Comparison of ENCODE assay signal across 24 cellular contexts in the genomic region with DNA sequence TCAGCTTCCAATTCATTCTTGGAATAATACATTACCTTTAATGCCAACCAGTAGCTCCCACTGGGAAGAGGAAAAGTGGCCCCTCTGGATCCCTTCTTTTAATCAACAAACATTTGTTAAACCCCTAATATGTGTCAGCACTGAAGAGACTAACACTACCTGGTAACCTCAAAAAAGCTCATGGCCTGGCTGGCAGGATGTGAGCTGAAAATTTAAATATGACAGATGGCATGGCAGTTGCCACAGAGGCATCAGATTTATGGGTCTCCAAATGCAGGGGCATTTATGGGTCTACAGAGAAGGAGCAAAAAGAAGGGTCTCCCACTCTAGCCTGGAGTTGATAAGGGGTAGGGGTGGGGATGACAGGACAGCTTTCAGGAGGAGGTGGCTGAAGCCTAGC. TPM values are rescaled to one million over a fixed set of nuclear protein-coding genes. Genes with fewer than 3 reads are reported as not detected.
"Had no signal": no experiment of that assay in that cellular context is flagged by ENCODE, and none has a peak within 500 bp of the region (broad histone marks: within the 10 kb centered on the region; RNA-seq: fewer than 3 reads in every experiment).

No MANE protein-coding gene starts in this region.

- H3K36me3 ChIP-seq: pancreas, sigmoid colon, transverse colon had no signal

- H3K4me3 ChIP-seq: coronary artery, dorsolateral prefrontal cortex, pancreas, psoas muscle, sigmoid colon, transverse colon had no signal

- H3K27me3 ChIP-seq: dorsolateral prefrontal cortex, pancreas, sigmoid colon, transverse colon had no signal

- DNase-seq: activated CD4-positive, alpha-beta T cell treated with anti-CD3 and anti-CD28 coated beads, Interleukin-2, amount 10 ng/mL, durations not matched to agents 7 days and 5 days; activated CD4-positive, CD25-positive, alpha-beta regulatory T cell treated with anti-CD3 and anti-CD28 coated beads, Interleukin-2, amount 50 U/mL, for 72 hours; activated CD8-positive, alpha-beta memory T cell treated with anti-CD3 and anti-CD28 coated beads, Interleukin-2, amount 10 ng/mL, durations not matched to agents 7 days and 5 days; activated CD8-positive, alpha-beta T cell treated with anti-CD3 and anti-CD28 coated beads, Interleukin-2, amount 10 ng/mL, durations not matched to agents 7 days and 5 days; activated naive CD4-positive, alpha-beta T cell; activated T-cell treated with anti-CD3 and anti-CD28 coated beads, Interleukin-2, amount 50 U/mL, for 72 hours; effector memory CD4-positive, alpha-beta T cell; erythroblast; hypothalamus; immature natural killer cell; midbrain; naive thymus-derived CD4-positive, alpha-beta T cell; pancreas; psoas muscle; sigmoid colon; small intestine; stimulated activated CD4-positive, alpha-beta T cell treated with anti-CD3 and anti-CD28 coated beads, Interleukin-1b, Interleukin-23, amount 100 ng/mL, for 48 hours; stimulated activated naive CD4-positive, alpha-beta T cell treated with Interleukin-2 at 50 U/mL for 16 hours; T-helper 17 cell; T1000; transverse colon had no signal

- H3K9me3 ChIP-seq: pancreas had no signal

- FAIRE-seq: pancreas, small intestine had no signal

- ATAC-seq: activated CD8-positive, alpha-beta memory T cell treated with anti-CD3 and anti-CD28 coated beads, Interleukin-2, amount 10 ng/mL, durations not matched to agents 7 days and 5 days; activated CD8-positive, alpha-beta T cell treated with anti-CD3 and anti-CD28 coated beads, Interleukin-2, amount 10 ng/mL, durations not matched to agents 7 days and 5 days; activated naive CD4-positive, alpha-beta T cell treated with anti-CD3 and anti-CD28 coated beads, Interleukin-2, amount 50 U/mL, for 72 hours; activated T-cell treated with anti-CD3 and anti-CD28 coated beads, Interleukin-2, amount 50 U/mL, for 72 hours; naive thymus-derived CD4-positive, alpha-beta T cell; pancreas; psoas muscle; T-helper 17 cell had no signal

- H3K27ac ChIP-seq: coronary artery, pancreas, psoas muscle, sigmoid colon, transverse colon had no signal

RNA-seq across cellular contexts. Expression of gene DNAH5, which starts 12.5 kb away (rescaled TPM):
- total RNA-seq: activated CD4-positive, alpha-beta T cell treated with anti-CD3 and anti-CD28 coated beads, Interleukin-2, amount 10 ng/mL, durations not matched to agents 7 days and 5 days; activated CD8-positive, alpha-beta memory T cell treated with anti-CD3 and anti-CD28 coated beads, Interleukin-2, amount 10 ng/mL, durations not matched to agents 7 days and 5 days; activated CD8-positive, alpha-beta T cell treated with anti-CD3 and anti-CD28 coated beads, Interleukin-2, amount 10 ng/mL, durations not matched to agents 7 days and 5 days; activated naive CD4-positive, alpha-beta T cell treated with anti-CD3 and anti-CD28 coated beads, Interleukin-2, amount 50 U/mL, for 72 hours; activated T-cell treated with anti-CD3 and anti-CD28 coated beads, Interleukin-2, amount 50 U/mL, for 72 hours; naive thymus-derived CD4-positive, alpha-beta T cell; T-helper 17 cell had no signal
- polyA plus RNA-seq: immature natural killer cell; naive thymus-derived CD4-positive, alpha-beta T cell had no signal
